Comparison of ENCODE assay signal across 8 cellular contexts in genomic region chr5:1312993-1313833, GRCh38. TPM values are rescaled to one million over a fixed set of nuclear protein-coding genes. Genes with fewer than 3 reads are reported as not detected.
DNase-seq lines count a peak whose midpoint lies in the region; ATAC-seq and TF ChIP-seq lines count a peak whose summit lies in the region.
"Had no signal": no experiment of that assay in that cellular context is flagged by ENCODE, and none has a peak within 500 bp of the region (broad histone marks: within the 10 kb centered on the region; RNA-seq: fewer than 3 reads in every experiment).

No MANE protein-coding gene starts in this region.

- peak; percentile 74 for ATAC-seq in GM18499 (IDR thresholded peaks at IDR 0.05; ENCODE audit: insufficient read depth, unreplicated experiment)
- peak; percentile 65 for ATAC-seq in GM21576 (IDR thresholded peaks at IDR 0.05; ENCODE audit: unreplicated experiment)
- ATAC-seq in natural killer cell treated with Interleukin-12 subunit alpha and Interleukin-12 subunit beta and Interleukin-15 and Interleukin-18, amount 100 ng/mL, for 72 hours, result peak; percentile 85 to 89
- no peak for ATAC-seq in SK-N-SH treated with all-trans-retinoic acid at 6 μM for 48 hours

- peaks cover 3% of the 10 kb centered on the region for H3K9me3 ChIP-seq in WERI-Rb-1 (ENCODE audit: severe bottlenecking)

- no peak overlapping the region for H3K4me3 ChIP-seq in WERI-Rb-1 (ENCODE audit: low read depth, low read length)

- peaks cover 17% of the 10 kb centered on the region for H3K36me3 Mint-ChIP-seq in natural killer cell treated with Interleukin-12 subunit alpha and Interleukin-12 subunit beta and Interleukin-15 and Interleukin-18, amount 100 ng/mL, for 72 hours

- H3K36me3 ChIP-seq in WERI-Rb-1, result peaks cover 17% of the 10 kb centered on the region

- H3K9me3 Mint-ChIP-seq in natural killer cell treated with Interleukin-12 subunit alpha and Interleukin-12 subunit beta and Interleukin-15 and Interleukin-18, amount 100 ng/mL, for 72 hours, result peaks cover 2% of the 10 kb centered on the region

- H3K27me3 Mint-ChIP-seq in natural killer cell treated with Interleukin-12 subunit alpha and Interleukin-12 subunit beta and Interleukin-15 and Interleukin-18, amount 100 ng/mL, for 72 hours, result peaks cover 10 to 16% of the 10 kb centered on the region in 2 donors

- H3K27ac Mint-ChIP-seq in natural killer cell treated with Interleukin-12 subunit alpha and Interleukin-12 subunit beta and Interleukin-15 and Interleukin-18, amount 100 ng/mL, for 72 hours, result peak overlapping the region; percentile 31 to 43

- in situ Hi-C loops in KBM-7 (cut with MboI; ENCODE audit: low pct_unique_long_range_greater_than_20kb, low sequenced_read_pairs), result no loop called here

- no peaks in the 10 kb centered on the region for H3K27me3 ChIP-seq in WERI-Rb-1 (ENCODE audit: insufficient read depth, low read depth, severe bottlenecking)

- no peak for TF ChIP-seq CTCF in WERI-Rb-1 (IDR thresholded peaks at IDR 0.05; ENCODE audit: low read depth, low read length)

- DNase-seq in KBM-7 (peak; percentile 85), WERI-Rb-1 (peak; percentile 7), midbrain (lab: John Stamatoyannopoulos, UW) (no peak)
- DNase-seq in natural killer cell treated with Interleukin-12 subunit alpha and Interleukin-12 subunit beta and Interleukin-15 and Interleukin-18, amount 100 ng/mL, for 72 hours (ENCODE audit: low spot score), result peak; percentile 79

- H3K4me3 Mint-ChIP-seq in natural killer cell treated with Interleukin-12 subunit alpha and Interleukin-12 subunit beta and Interleukin-15 and Interleukin-18, amount 100 ng/mL, for 72 hours, result peak overlapping the region; percentile 58

- H3K27ac ChIP-seq in WERI-Rb-1, result no peak overlapping the region

- peaks cover 41 to 54% of the 10 kb centered on the region in 2 donors for H3K4me1 Mint-ChIP-seq in natural killer cell treated with Interleukin-12 subunit alpha and Interleukin-12 subunit beta and Interleukin-15 and Interleukin-18, amount 100 ng/mL, for 72 hours (ENCODE audit: low read depth in 2 of 2)

TF ChIP-seq in SK-N-SH treated with all-trans-retinoic acid at 6 μM for 48 hours, 23 proteins besides CTCF, POLR2A, EP300 and RAD21:
- TF ChIP-seq ZFP3 (CRISPR knock-in tag; IDR thresholded peaks at IDR 0.05) (no peak), PPARA (CRISPR knock-in tag; IDR thresholded peaks at IDR 0.05; ENCODE audit: borderline replicate concordance) (no peak), TCF4 (CRISPR knock-in tag; IDR thresholded peaks at IDR 0.05; ENCODE audit: borderline replicate concordance) (no peak), ESRRG (CRISPR knock-in tag; IDR thresholded peaks at IDR 0.05) (no peak), CREB5 (CRISPR knock-in tag; IDR thresholded peaks at IDR 0.05; ENCODE audit: low read depth) (no peak), ZNF8 (CRISPR knock-in tag; IDR thresholded peaks at IDR 0.05) (no peak), GLIS3 (CRISPR knock-in tag; IDR thresholded peaks at IDR 0.05) (no peak), ZFP30 (CRISPR knock-in tag; IDR thresholded peaks at IDR 0.05) (no peak), SNAI2 (CRISPR knock-in tag; IDR thresholded peaks at IDR 0.05) (no peak), BACH2 (CRISPR knock-in tag; IDR thresholded peaks at IDR 0.05; ENCODE audit: borderline replicate concordance) (no peak), CSDC2 (CRISPR knock-in tag; IDR thresholded peaks at IDR 0.05) (no peak), RARB (CRISPR knock-in tag; IDR thresholded peaks at IDR 0.05) (no peak), CSRNP3 (CRISPR knock-in tag; IDR thresholded peaks at IDR 0.05) (no peak), ZNF565 (CRISPR knock-in tag; conservative IDR thresholded peaks at IDR 0.05; ENCODE audit: low read depth) (no peak), OSR1 (CRISPR knock-in tag; IDR thresholded peaks at IDR 0.05) (no peak), ZC3H10 (CRISPR knock-in tag; IDR thresholded peaks at IDR 0.05) (no peak), TSHZ2 (CRISPR knock-in tag; IDR thresholded peaks at IDR 0.05) (no peak)

RNA-seq across cellular contexts. Expression of gene TERT, which starts 18.3 kb away (rescaled TPM):
- total RNA-seq in natural killer cell treated with Interleukin-12 subunit alpha and Interleukin-12 subunit beta and Interleukin-15 and Interleukin-18, amount 100 ng/mL, for 72 hours, result 1 to 10 TPM in 1 of 2 donors, not detected in 1; 1.3 TPM
- total RNA-seq: fibroblast of villous mesenchyme had no signal

RNA-seq across cellular contexts. Expression of gene CLPTM1L, which starts 31.7 kb away (rescaled TPM):
- total RNA-seq in natural killer cell treated with Interleukin-12 subunit alpha and Interleukin-12 subunit beta and Interleukin-15 and Interleukin-18, amount 100 ng/mL, for 72 hours, result 100 to 1,000 TPM; 112 to 178 TPM
